In genomic region chr1:31326461-31326860, GRCh38 we compare ENCODE assay signal across 20 cellular contexts. TPM values are rescaled to one million over a fixed set of nuclear protein-coding genes. Genes with fewer than 3 reads are reported as not detected.
"Had no signal": no experiment of that assay in that cellular context is flagged by ENCODE, and none has a peak within 500 bp of the region (broad histone marks: within the 10 kb centered on the region; RNA-seq: fewer than 3 reads in every experiment).

No MANE protein-coding gene starts in this region.

- H3K27ac Mint-ChIP-seq: activated CD4-positive, alpha-beta memory T cell treated with anti-CD3 and anti-CD28 coated beads, Interleukin-2, amount 10 ng/mL, durations not matched to agents 7 days and 5 days; activated T-cell treated with anti-CD3 and anti-CD28 coated beads, Interleukin-2, amount 50 U/mL, for 24 hours; activated T-helper 2 cell treated with anti-CD3 and anti-CD28 coated beads, Interferon-gamma antibody, Interleukin-2, Interleukin-4, amounts not matched to agents 10 μg/mL and 5 μg/mL and 100 μg/mL, durations not matched to agents 14 hours and 24 hours and 36 hours; dendritic cell treated with granulocyte-macrophage colony-stimulating factor and Interleukin-4, amounts not matched to agents 40 ng/mL and 50 ng/mL, for 4 days; mesothelial cell of epicardium; nephron progenitor cell; progenitor cell of endocrine pancreas had no signal

- H3K4me2 ChIP-seq: hepatocyte had no signal

- H2AFZ ChIP-seq: hepatocyte had no signal

- DNase-seq: activated CD4-positive, alpha-beta memory T cell treated with anti-CD3 and anti-CD28 coated beads, Interleukin-2, amount 10 ng/mL, durations not matched to agents 7 days and 5 days; activated CD4-positive, alpha-beta T cell treated with anti-CD3 and anti-CD28 coated beads for 48 hours; activated CD4-positive, CD25-positive, alpha-beta regulatory T cell; activated naive CD4-positive, alpha-beta T cell treated with Interleukin-2 at 50 U/mL for 16 hours; activated T-cell treated with anti-CD3 and anti-CD28 coated beads, Interleukin-2, amount 50 U/mL, for 24 hours; effector CD8-positive, alpha-beta T cell; nephron progenitor cell; stomach; T-helper 1 cell; T-helper 9 cell; upper lobe of left lung had no signal

- H3K27ac ChIP-seq: ascending aorta, hepatocyte, right atrium auricular region, stomach, upper lobe of left lung had no signal

- H3K9me3 ChIP-seq: ascending aorta, right atrium auricular region, stomach, upper lobe of left lung had no signal

- H3K4me3 Mint-ChIP-seq: activated CD4-positive, alpha-beta memory T cell treated with anti-CD3 and anti-CD28 coated beads, Interleukin-2, amount 10 ng/mL, durations not matched to agents 7 days and 5 days; activated T-cell treated with anti-CD3 and anti-CD28 coated beads, Interleukin-2, amount 50 U/mL, for 24 hours; dendritic cell treated with granulocyte-macrophage colony-stimulating factor and Interleukin-4, amounts not matched to agents 40 ng/mL and 50 ng/mL, for 4 days; mesothelial cell of epicardium; nephron progenitor cell had no signal

- H3K4me3 ChIP-seq: ascending aorta, hepatocyte, lung, right atrium auricular region, stomach, upper lobe of left lung had no signal

- H3K27me3 Mint-ChIP-seq: activated CD4-positive, alpha-beta memory T cell treated with anti-CD3 and anti-CD28 coated beads, Interleukin-2, amount 10 ng/mL, durations not matched to agents 7 days and 5 days; activated T-cell treated with anti-CD3 and anti-CD28 coated beads, Interleukin-2, amount 50 U/mL, for 24 hours; dendritic cell treated with granulocyte-macrophage colony-stimulating factor and Interleukin-4, amounts not matched to agents 40 ng/mL and 50 ng/mL, for 4 days; progenitor cell of endocrine pancreas had no signal

- H3K4me1 ChIP-seq: ascending aorta, right atrium auricular region, stomach, upper lobe of left lung had no signal

- H3K27me3 ChIP-seq: ascending aorta, hepatocyte, right atrium auricular region, stomach, upper lobe of left lung had no signal

- H3K36me3 ChIP-seq: right atrium auricular region had no signal

- H3K79me2 ChIP-seq: hepatocyte had no signal

- H3K4me1 Mint-ChIP-seq: activated CD4-positive, alpha-beta memory T cell treated with anti-CD3 and anti-CD28 coated beads, Interleukin-2, amount 10 ng/mL, durations not matched to agents 7 days and 5 days; mesothelial cell of epicardium; nephron progenitor cell had no signal

- H3K9me3 Mint-ChIP-seq: activated CD4-positive, alpha-beta memory T cell treated with anti-CD3 and anti-CD28 coated beads, Interleukin-2, amount 10 ng/mL, durations not matched to agents 7 days and 5 days; activated T-cell treated with anti-CD3 and anti-CD28 coated beads, Interleukin-2, amount 50 U/mL, for 24 hours; activated T-helper 2 cell treated with anti-CD3 and anti-CD28 coated beads, Interferon-gamma antibody, Interleukin-2, Interleukin-4, amounts not matched to agents 10 μg/mL and 5 μg/mL and 100 μg/mL, durations not matched to agents 14 hours and 24 hours and 36 hours; mesothelial cell of epicardium; nephron progenitor cell had no signal

RNA-seq across cellular contexts. Expression of gene FABP3, which starts 46.4 kb away (rescaled TPM):
- total RNA-seq: activated CD4-positive, alpha-beta memory T cell treated with anti-CD3 and anti-CD28 coated beads, Interleukin-2, amount 10 ng/mL, durations not matched to agents 7 days and 5 days; activated T-helper 2 cell treated with anti-CD3 and anti-CD28 coated beads, Interferon-gamma antibody, Interleukin-2, Interleukin-4, amounts not matched to agents 10 μg/mL and 5 μg/mL and 100 μg/mL, durations not matched to agents 14 hours and 24 hours and 36 hours; glomerular endothelial cell had no signal
